In genomic region chr20:57696401-57696961, GRCh38 we compare ENCODE assay signal across 20 cellular contexts. TPM values are rescaled to one million over a fixed set of nuclear protein-coding genes. Genes with fewer than 3 reads are reported as not detected.
A peak's percentile ranks its signal among the peaks of the same experiment; 100 is the strongest.
DNase-seq lines count a peak whose midpoint lies in the region; ATAC-seq and TF ChIP-seq lines count a peak whose summit lies in the region.
"Had no signal": no experiment of that assay in that cellular context is flagged by ENCODE, and none has a peak within 500 bp of the region (broad histone marks: within the 10 kb centered on the region; RNA-seq: fewer than 3 reads in every experiment).

No MANE protein-coding gene starts in this region.

- TF ChIP-seq POLR2A in IMR-90 (IDR thresholded peaks at IDR 0.05; ENCODE audit: low read depth, low read length) (no peak), breast epithelium (IDR thresholded peaks at IDR 0.05) (no peak)

- in situ Hi-C loops in IMR-90 (cut with MboI; ENCODE audit: low sequenced_read_pairs) = loop anchor here (25.0 kb wide), 1 partner anchor 1341 kb away; the partner anchor contains the start of genes ATP5F1E and PRELID3B

- BruUV-seq in IMR-90 (replicated peaks; lab: Mats Ljungman, UMichigan) = no TSS peak

- H4K91ac ChIP-seq in IMR-90 (ENCODE audit: insufficient read depth, low read depth, low read length) = no peak overlapping the region

- no peak overlapping the region for H4K5ac ChIP-seq in IMR-90 (ENCODE audit: low read depth, low read length)

- TF ChIP-seq RAD21 in IMR-90 (IDR thresholded peaks at IDR 0.05; ENCODE audit: low read length) = no peak

- CTCF ChIA-PET in IMR-90 (lab: Yijun Ruan, JAX) = no interaction called here

- H2AFZ ChIP-seq in IMR-90 (replicated peaks; ENCODE audit: low read length, poor library complexity) = no peak overlapping the region
- no peak overlapping the region for H2AFZ ChIP-seq in smooth muscle cell (ENCODE audit: low read depth)

- POLR2A ChIA-PET in IMR-90 (lab: Charles Lee; ENCODE audit: unreplicated experiment) = no interaction called here

- H3K27me3 ChIP-seq in BLaER1 = no peaks in the 10 kb centered on the region
- H3K27me3 ChIP-seq in IMR-90 (ENCODE audit: control insufficient read depth, insufficient read depth, low read length) = no peaks in the 10 kb centered on the region
- no peaks in the 10 kb centered on the region for H3K27me3 ChIP-seq in breast epithelium
- H3K27me3 ChIP-seq in smooth muscle cell (ENCODE audit: low read depth) = no peaks in the 10 kb centered on the region
- H3K27me3 ChIP-seq: MG63 had no signal

- H3K79me1 ChIP-seq in IMR-90 (ENCODE audit: low read depth in 1 of 2, low read length in 2 of 2) = peaks cover 23 to 55% of the 10 kb centered on the region in 2 experiments; a peak in 3 of 4 replicates

- peaks cover 100% of the 10 kb centered on the region for H4K20me1 ChIP-seq in BLaER1
- peaks cover 74% of the 10 kb centered on the region for H4K20me1 ChIP-seq in IMR-90 (ENCODE audit: insufficient read depth, low read length)
- H4K20me1 ChIP-seq in smooth muscle cell (ENCODE audit: low read depth) = peaks cover 96% of the 10 kb centered on the region

- peaks cover 100% of the 10 kb centered on the region for H3K4me1 ChIP-seq in BLaER1
- H3K4me1 ChIP-seq in IMR-90 (ENCODE audit: control insufficient read depth, insufficient read depth, low read length) = peaks cover 17% of the 10 kb centered on the region
- peaks cover 0 to 26% of the 10 kb centered on the region in 2 donors for H3K4me1 ChIP-seq in breast epithelium
- H3K4me1 ChIP-seq in smooth muscle cell (ENCODE audit: low read depth) = no peaks in the 10 kb centered on the region

- no peak for ATAC-seq in IMR-90 (ENCODE audit: low read depth)
- ATAC-seq in GM21360 (IDR thresholded peaks at IDR 0.05; ENCODE audit: unreplicated experiment) = no peak
- ATAC-seq: activated CD8-positive, alpha-beta memory T cell treated with anti-CD3 and anti-CD28 coated beads, Interleukin-2, amount 10 ng/mL, durations not matched to agents 7 days and 5 days had no signal

- H3K9me1 ChIP-seq in IMR-90 (ENCODE audit: insufficient read depth, low read length) = peaks cover 34% of the 10 kb centered on the region

- H3K4me2 ChIP-seq in BLaER1 (peak overlapping the region; percentile 81), IMR-90 (ENCODE audit: low read depth, low read length) (no peak overlapping the region), smooth muscle cell (no peak overlapping the region)

- no peak overlapping the region for H4K8ac ChIP-seq in IMR-90 (ENCODE audit: low read depth in 2 of 2, low read length in 2 of 2)

- no peak overlapping the region; the same call in 1 of the 2 replicates for H2BK20ac ChIP-seq in IMR-90 (ENCODE audit: low read depth, low read length)

- TF ChIP-seq CTCF in IMR-90 (conservative IDR thresholded peaks at IDR 0.05; ENCODE audit: low read depth, low read length) (no peak), breast epithelium (IDR thresholded peaks at IDR 0.05) (no peak), smooth muscle cell (IDR thresholded peaks at IDR 0.05; ENCODE audit: borderline replicate concordance, insufficient read depth, poor library complexity, severe bottlenecking) (no peak)

- H2BK120ac ChIP-seq in IMR-90 (ENCODE audit: low read depth, low read length) = no peak overlapping the region

- WGBS in IMR-90 (ENCODE audit: extremely low coverage in 2 of 2, insufficient read length in 1 of 2), 2 experiments = 100% methylated on average over 1 of the region's 12 CpGs; no CpG with 5 or more reads in 1 of the 2 experiments
- 97% methylated on average over 12 of the region's 12 CpGs for WGBS in smooth muscle cell (ENCODE audit: low lambda C conversion rate)

- H2AK5ac ChIP-seq in IMR-90 (ENCODE audit: low read depth, low read length) = peak overlapping the region; percentile 35; the same call in 1 of the 2 replicates

- no peak overlapping the region for H3K9ac ChIP-seq in BLaER1
- H3K9ac ChIP-seq in IMR-90 (ENCODE audit: low read depth, low read length) = no peak overlapping the region
- no peak overlapping the region for H3K9ac ChIP-seq in smooth muscle cell (ENCODE audit: low read depth)

- H3K23ac ChIP-seq in IMR-90 (ENCODE audit: low read depth, low read length) = no peak overlapping the region

- H3K4ac ChIP-seq in IMR-90 (ENCODE audit: low read depth, low read length) = no peak overlapping the region

- peaks cover 26% of the 10 kb centered on the region for H3F3A ChIP-seq in smooth muscle cell (ENCODE audit: low read depth)

- H3K9me3 ChIP-seq in BLaER1 (no peaks in the 10 kb centered on the region), IMR-90 (ENCODE audit: control insufficient read depth, insufficient read depth, low read length) (no peaks in the 10 kb centered on the region), breast epithelium (no peaks in the 10 kb centered on the region), smooth muscle cell (replicated peaks; ENCODE audit: low read depth) (no peaks in the 10 kb centered on the region)
- H3K9me3 ChIP-seq: MG63 had no signal

- dilution Hi-C loops in IMR-90 (cut with HindIII; ENCODE audit: low sequenced_read_pairs, unreplicated experiment) = no loop called here

- H3K18ac ChIP-seq in IMR-90 (ENCODE audit: low read depth, low read length) = no peak overlapping the region

- H3K79me2 ChIP-seq in smooth muscle cell (ENCODE audit: low read depth) = peaks cover 89% of the 10 kb centered on the region

- H3K36me3 ChIP-seq in BLaER1 = no peaks in the 10 kb centered on the region; the same call in 1 of the 2 replicates
- no peaks in the 10 kb centered on the region for H3K36me3 ChIP-seq in IMR-90 (ENCODE audit: control insufficient read depth, insufficient read depth, low read length)
- H3K36me3 ChIP-seq in breast epithelium = no peaks in the 10 kb centered on the region
- H3K36me3 ChIP-seq in smooth muscle cell (ENCODE audit: low read depth) = no peaks in the 10 kb centered on the region
- H3K36me3 ChIP-seq: MG63 had no signal

- no peak overlapping the region for H3K56ac ChIP-seq in IMR-90 (ENCODE audit: extremely low read depth, insufficient read depth, low read length)

- peak overlapping the region; percentile 35 for H3K27ac ChIP-seq in BLaER1
- H3K27ac ChIP-seq in IMR-90 (ENCODE audit: insufficient read depth, low read length) = no peak overlapping the region
- peak overlapping the region; percentile 81 for H3K27ac ChIP-seq in breast epithelium
- peak overlapping the region; percentile 97 for H3K27ac ChIP-seq in smooth muscle cell (ENCODE audit: low read depth)

- intact Hi-C loops in IMR-90 (cut with micrococcal nuclease) (no loop called here), breast epithelium (cut with DNase I; ENCODE audit: low total_unique reads) (no loop called here)

- no peak overlapping the region for H2BK5ac ChIP-seq in IMR-90 (ENCODE audit: low read depth, low read length, poor library complexity, severe bottlenecking)

- no peak overlapping the region for H2AK9ac ChIP-seq in IMR-90 (replicated peaks; ENCODE audit: low read depth, low read length, poor library complexity)

- H3K4me3 ChIP-seq in BLaER1 = no peak overlapping the region
- H3K4me3 ChIP-seq in IMR-90 (ENCODE audit: insufficient read depth, low read depth, low read length) = no peak overlapping the region
- H3K4me3 ChIP-seq in breast epithelium = no peak overlapping the region
- no peak overlapping the region for H3K4me3 ChIP-seq in smooth muscle cell
- H3K4me3 ChIP-seq: MG63, skin epidermis had no signal

- no peak overlapping the region for H3K14ac ChIP-seq in IMR-90 (replicated peaks; ENCODE audit: low read depth, low read length)

- no peak for DNase-seq in IMR-90
- no peak for DNase-seq in breast epithelium (ENCODE audit: low spot score in 2 of 2)
- no peak for DNase-seq in smooth muscle cell (lab: John Stamatoyannopoulos, UW; ENCODE audit: unreplicated experiment)
- no peak for DNase-seq in 8988T
- no peak for DNase-seq in NCI-H1092 treated with DMSO at 0.1 percent for 48 hours (lab: John Stamatoyannopoulos, UW)
- DNase-seq: activated CD4-positive, alpha-beta T cell treated with anti-CD3 and anti-CD28 coated beads, Interleukin-2, amount 50 U/mL, for 1 hour; activated CD8-positive, alpha-beta memory T cell treated with anti-CD3 and anti-CD28 coated beads, Interleukin-2, amount 10 ng/mL, durations not matched to agents 7 days and 5 days; activated naive CD4-positive, alpha-beta T cell treated with anti-CD3 and anti-CD28 coated beads, Interleukin-2, amount 50 U/mL, for 16 hours; anterior cingulate cortex; CD4-positive, alpha-beta memory T cell; glutamatergic neuron; MG63; NCI-H1417 treated with DMSO at 0.1 percent for 48 hours; NCI-H2107; NCI-H526; stimulated activated CD4-positive, alpha-beta T cell treated with anti-CD3 and anti-CD28 coated beads, Interleukin-2, amount 100 ng/mL, for 24 hours; T-helper 9 cell had no signal

- no peak overlapping the region for H2BK15ac ChIP-seq in IMR-90 (ENCODE audit: low read depth, low read length)

TF ChIP-seq in IMR-90, 13 proteins besides CTCF, POLR2A, EP300 and RAD21 (continues in another document):
- TF ChIP-seq MXI1 (IDR thresholded peaks at IDR 0.05; ENCODE audit: borderline replicate concordance, low read depth, low read length) (no peak), ELK1 (IDR thresholded peaks at IDR 0.05; ENCODE audit: borderline replicate concordance, low read depth, low read length) (no peak), RCOR1 (IDR thresholded peaks at IDR 0.05; ENCODE audit: insufficient replicate concordance, low read length) (no peak), BHLHE40 (IDR thresholded peaks at IDR 0.05; ENCODE audit: low read depth, low read length) (no peak), SMC3 (IDR thresholded peaks at IDR 0.05; ENCODE audit: low read depth, low read length) (no peak), MAFK (IDR thresholded peaks at IDR 0.05; ENCODE audit: low read depth, low read length) (no peak), NFE2L2 (IDR thresholded peaks at IDR 0.05; ENCODE audit: low read depth, low read length) (no peak), RFX5 (IDR thresholded peaks at IDR 0.05; ENCODE audit: low read depth, low read length) (no peak), MAZ (IDR thresholded peaks at IDR 0.05; ENCODE audit: borderline replicate concordance, low read depth, low read length) (no peak), CHD1 (IDR thresholded peaks at IDR 0.05; ENCODE audit: low read depth, low read length) (no peak)

RNA-seq across cellular contexts. Expression of gene PMEPA1, which starts 13.3 kb away (rescaled TPM):
- total RNA-seq in IMR-90 (2012; rRNA removed) = 1.4 and 2.0 TPM in 2 replicates
- 6.9 and 11.0 TPM in 2 replicates for polyA plus RNA-seq in IMR-90 (2012; rRNA removed)
- 2.9 and 9.8 TPM in 2 replicates for polyA plus RNA-seq in IMR-90 (2012; cell fraction: cytosol; rRNA removed)
- 3.2 and 9.0 TPM in 2 replicates for polyA plus RNA-seq in IMR-90 (2012; cell fraction: nucleus; rRNA removed; ENCODE audit: low replicate concordance)
- 10 to 100 TPM in 2 of 3 donors, 1 to 10 TPM in 1; 9.2 to 13.2 (median 13.1) TPM for total RNA-seq in breast epithelium
- total RNA-seq in smooth muscle cell = 26.6 and 37.2 TPM in 2 replicates
- 81.9 and 143 TPM in 2 replicates for polyA plus RNA-seq in smooth muscle cell
